In genomic region chr2:234823196-234823876, GRCh38 we compare ENCODE assay signal across 16 cellular contexts.
DNase-seq lines count a peak whose midpoint lies in the region; ATAC-seq and TF ChIP-seq lines count a peak whose summit lies in the region.
"Had no signal": no experiment of that assay in that cellular context is flagged by ENCODE, and none has a peak within 500 bp of the region (broad histone marks: within the 10 kb centered on the region; RNA-seq: fewer than 3 reads in every experiment).

No MANE protein-coding gene starts in this region.

- H3K27ac ChIP-seq in ACC112 (ENCODE audit: low read depth, low read length) (peak overlapping the region; percentile 69), adrenal gland (peak overlapping the region in 4 of 5 donors; percentile 20 to 45 (median 32)), hepatocyte (peak overlapping the region; percentile 82), trophoblast cell (ENCODE audit: low read depth, low read length) (peak overlapping the region; percentile 28)
- H3K27ac ChIP-seq: KMS-11 had no signal

- intact Hi-C loops in adrenal gland (cut with DNase I), result no loop called here

- H2BK120ac ChIP-seq in trophoblast cell (ENCODE audit: insufficient read depth, low read length, poor library complexity), result no peak overlapping the region

- peaks cover 2% of the 10 kb centered on the region for H3K79me1 ChIP-seq in trophoblast cell (ENCODE audit: low read length)

- H3K27me3 ChIP-seq in ACC112 (ENCODE audit: insufficient read depth, low read length) (no peaks in the 10 kb centered on the region), adrenal gland (no peaks in the 10 kb centered on the region), hepatocyte (no peaks in the 10 kb centered on the region), trophoblast cell (ENCODE audit: insufficient read depth, low read length) (no peaks in the 10 kb centered on the region)

- H3K9ac ChIP-seq in trophoblast cell (ENCODE audit: low read length), result no peak overlapping the region
- H3K9ac ChIP-seq: KMS-11 had no signal

- no peaks in the 10 kb centered on the region for H3K9me3 ChIP-seq in adrenal gland (replicated peaks in 1 of 3)
- H3K9me3 ChIP-seq in hepatocyte (ENCODE audit: low read depth), result no peaks in the 10 kb centered on the region
- no peaks in the 10 kb centered on the region for H3K9me3 ChIP-seq in trophoblast cell (ENCODE audit: insufficient read depth, low read depth, low read length)

- H3K4me3 ChIP-seq in ACC112 (ENCODE audit: low read depth, low read length) (peak overlapping the region; percentile 5; the same call in 1 of the 2 replicates), adrenal gland (no peak overlapping the region), hepatocyte (no peak overlapping the region), trophoblast cell (ENCODE audit: low read depth, low read length) (no peak overlapping the region)

- no peak overlapping the region for H4K8ac ChIP-seq in trophoblast cell (ENCODE audit: low read depth, low read length)

- 65 to 80% (median 72%) methylated on average over 7 of the region's 7 CpGs for WGBS in adrenal gland, 4 donors
- 76% methylated on average over 7 of the region's 7 CpGs for WGBS in hepatocyte (ENCODE audit: low lambda C conversion rate, missing lambda C conversion rate)
- no CpG with 5 or more reads among the region's 7 CpGs for WGBS in trophoblast cell (ENCODE audit: extremely low coverage, insufficient coverage, insufficient read length)

- no peak overlapping the region for H2BK12ac ChIP-seq in trophoblast cell (ENCODE audit: low read length)

- H3K4me1 ChIP-seq in ACC112 (ENCODE audit: control insufficient read depth, insufficient read depth, low read length, unreplicated experiment) (peaks cover 19% of the 10 kb centered on the region), adrenal gland (replicated peaks in 1 of 2) (peaks cover 12 to 15% of the 10 kb centered on the region in 2 donors), hepatocyte (ENCODE audit: insufficient read depth) (peaks cover 12% of the 10 kb centered on the region), trophoblast cell (ENCODE audit: control insufficient read depth in 1 of 2, insufficient read depth in 2 of 2, low read length in 2 of 2) (peaks cover 2 to 5% of the 10 kb centered on the region in 2 experiments)

- no peak for TF ChIP-seq POLR2A in adrenal gland (IDR thresholded peaks at IDR 0.05)

- H3K14ac ChIP-seq in trophoblast cell (ENCODE audit: low read length), result no peak overlapping the region

- ATAC-seq in GM18867 (IDR thresholded peaks at IDR 0.05; ENCODE audit: unreplicated experiment) (no peak), HG03571 (IDR thresholded peaks at IDR 0.05; ENCODE audit: unreplicated experiment) (no peak)
- ATAC-seq: stimulated activated memory B cell treated with anti-CD40 and anti-IgM and Interleukin-4, amounts not matched to agents 10 μg/mL and 1 μg/mL and 100 μg/mL, for 72 hours had no signal

- H2AK5ac ChIP-seq in trophoblast cell (ENCODE audit: low read length), result no peak overlapping the region

- no peak overlapping the region for H2BK5ac ChIP-seq in trophoblast cell (ENCODE audit: low read depth, low read length, poor library complexity)

- H3K9me2 ChIP-seq in hepatocyte (replicated peaks; ENCODE audit: insufficient read depth), result no peaks in the 10 kb centered on the region

- H3K4ac ChIP-seq in trophoblast cell (ENCODE audit: low read depth, low read length), result no peak overlapping the region

- no peak overlapping the region for H3K18ac ChIP-seq in trophoblast cell (ENCODE audit: low read length)

- peak in 4 of 7 donors; percentile 19 to 31 (median 26) for DNase-seq in adrenal gland
- DNase-seq in hepatocyte (ENCODE audit: low spot score), result no peak
- peak; percentile 31 to 37 for DNase-seq in trophoblast cell
- DNase-seq in NCI-H146 (lab: John Stamatoyannopoulos, UW), result no peak
- no peak for DNase-seq in NCI-H2227 treated with DMSO at 0.1 percent for 48 hours (lab: John Stamatoyannopoulos, UW)
- DNase-seq: activated CD4-positive, alpha-beta T cell treated with anti-CD3 and anti-CD28 coated beads for 1 hour; activated CD8-positive, alpha-beta memory T cell treated with anti-CD3 and anti-CD28 coated beads, Interleukin-2, amount 50 U/mL, for 4 hours; central memory CD4-positive, alpha-beta T cell; naive B cell; NCI-H526; T-helper 2 cell had no signal

- no peak for TF ChIP-seq CTCF in adrenal gland (IDR thresholded peaks at IDR 0.05)
- no peak for TF ChIP-seq CTCF in hepatocyte (IDR thresholded peaks at IDR 0.05; ENCODE audit: poor library complexity)

- no peaks in the 10 kb centered on the region for H4K20me1 ChIP-seq in hepatocyte (ENCODE audit: insufficient read depth, poor library complexity, severe bottlenecking)

- H3K79me2 ChIP-seq in ACC112 (ENCODE audit: control insufficient read depth, insufficient read depth, low read length, unreplicated experiment), result no peaks in the 10 kb centered on the region
- H3K79me2 ChIP-seq in hepatocyte, result no peaks in the 10 kb centered on the region
- no peaks in the 10 kb centered on the region for H3K79me2 ChIP-seq in trophoblast cell (ENCODE audit: control insufficient read depth, insufficient read depth, low read length, poor library complexity)

- peak overlapping the region; percentile 38 for H3K23ac ChIP-seq in trophoblast cell (ENCODE audit: low read length)

- no peak overlapping the region for H4K91ac ChIP-seq in trophoblast cell (ENCODE audit: low read depth, low read length)

- H2AFZ ChIP-seq in ACC112 (ENCODE audit: low read length, unreplicated experiment) (no peak overlapping the region), hepatocyte (no peak overlapping the region), trophoblast cell (ENCODE audit: insufficient read depth, low read length, poor library complexity) (no peak overlapping the region)

- peak overlapping the region; percentile 1 for H3K4me2 ChIP-seq in hepatocyte
- H3K4me2 ChIP-seq in trophoblast cell (ENCODE audit: low read length), result no peak overlapping the region
- H3K4me2 ChIP-seq: KMS-11 had no signal

- H4K12ac ChIP-seq in trophoblast cell (ENCODE audit: low read depth, low read length), result no peak overlapping the region

- H3K36me3 ChIP-seq in ACC112 (ENCODE audit: insufficient read depth, low read length) (no peaks in the 10 kb centered on the region), adrenal gland (replicated peaks in 1 of 2) (no peaks in the 10 kb centered on the region), hepatocyte (replicated peaks; ENCODE audit: insufficient read depth, low read depth) (no peaks in the 10 kb centered on the region), trophoblast cell (ENCODE audit: control insufficient read depth in 1 of 2, insufficient read depth in 2 of 2, low read length in 2 of 2) (no peaks in the 10 kb centered on the region)

Comparison
In these comparisons a context has a peak if more than half of its experiments do, and no peak if none do; other contexts are left out.
1. H3K27ac ChIP-seq: peak in every context shown above with its lines; median percentile 82 in hepatocyte; 69 in ACC112; 32 in adrenal gland; 28 in trophoblast cell.
2. DNase-seq: peak in adrenal gland (4 of 7) and trophoblast cell (2 of 2); none in hepatocyte (single experiment), NCI-H146 (single experiment) and NCI-H2227 treated with DMSO at 0.1 percent for 48 hours (single experiment).